24 cellular contexts compared by ENCODE assay signal in the genomic region with DNA sequence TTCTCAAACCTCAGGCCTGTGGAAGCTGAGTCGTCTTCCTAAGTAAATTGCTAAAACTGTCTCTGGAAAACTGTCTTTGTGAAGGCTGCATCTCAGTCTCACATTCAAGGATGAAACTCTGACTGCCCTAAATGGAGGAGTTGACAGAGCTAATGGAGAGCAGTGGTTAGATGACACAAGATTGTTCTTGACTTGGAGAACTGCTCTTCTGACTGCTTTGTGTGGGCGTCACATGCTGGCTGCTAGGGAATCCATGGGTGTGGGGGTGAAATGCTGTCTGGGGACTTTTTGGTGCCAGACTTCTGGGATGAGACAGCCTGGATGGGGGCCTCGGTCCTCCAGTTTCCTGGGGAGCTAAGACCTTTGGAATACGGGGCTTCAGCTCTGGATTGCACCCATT. TPM values are rescaled to one million over a fixed set of nuclear protein-coding genes. Genes with fewer than 3 reads are reported as not detected.
DNase-seq lines count a peak whose midpoint lies in the region; ATAC-seq and TF ChIP-seq lines count a peak whose summit lies in the region.
"Had no signal": no experiment of that assay in that cellular context is flagged by ENCODE, and none has a peak within 500 bp of the region (broad histone marks: within the 10 kb centered on the region; RNA-seq: fewer than 3 reads in every experiment).

No MANE protein-coding gene starts in this region.

- no peaks in the 10 kb centered on the region for H3K9me3 ChIP-seq in OCI-LY7 (ENCODE audit: low read length)
- H3K9me3 ChIP-seq in BE2C, result no peaks in the 10 kb centered on the region
- H3K9me3 ChIP-seq in testis, result no peaks in the 10 kb centered on the region
- H3K9me3 ChIP-seq in CD4-positive, alpha-beta T cell (ENCODE audit: control insufficient read depth, low read length), result peaks cover 2% of the 10 kb centered on the region
- H3K9me3 ChIP-seq: gastrocnemius medialis, upper lobe of right lung had no signal

- intact Hi-C loops in OCI-LY7 (cut with micrococcal nuclease; ENCODE audit: unreplicated experiment) (loop anchor here (1.0 to 2.0 kb wide), 2 partner anchors 61 to 134 kb away; no protein-coding TSS in a partner anchor), testis (cut with DNase I; ENCODE audit: low total_unique reads) (loop anchor here (5.0 kb wide), 1 partner anchor 136 kb away; no protein-coding TSS in a partner anchor)
- intact Hi-C loops in CD4-positive, alpha-beta T cell (cut with DNase I, micrococcal nuclease), result loop anchor here (1.0 to 5.0 kb wide), 3 partner anchors 61 to 766 kb away; no protein-coding TSS in a partner anchor

- BruUV-seq in OCI-LY7 (replicated peaks; lab: Mats Ljungman, UMichigan), result no TSS peak

- no peak for TF ChIP-seq CTCF in OCI-LY7 (conservative IDR thresholded peaks at IDR 0.05; ENCODE audit: low read length)
- no peak for TF ChIP-seq CTCF in brain microvascular endothelial cell (IDR thresholded peaks at IDR 0.05; ENCODE audit: low read depth, low read length, missing control alignments)
- no peak for TF ChIP-seq CTCF in neural crest cell (conservative IDR thresholded peaks at IDR 0.05)
- TF ChIP-seq CTCF in BE2C (IDR thresholded peaks at IDR 0.05; ENCODE audit: low read depth, low read length), result no peak
- no peak for TF ChIP-seq CTCF in testis (IDR thresholded peaks at IDR 0.05)
- no peak for TF ChIP-seq CTCF in CD4-positive, alpha-beta T cell (IDR thresholded peaks at IDR 0.05)

- H3K4me1 ChIP-seq in OCI-LY7 (ENCODE audit: insufficient read depth, low read length, poor library complexity, severe bottlenecking), result no peaks in the 10 kb centered on the region
- H3K4me1 ChIP-seq in BE2C, result no peaks in the 10 kb centered on the region
- H3K4me1 ChIP-seq in testis, result no peaks in the 10 kb centered on the region
- H3K4me1 ChIP-seq: gastrocnemius medialis, upper lobe of right lung had no signal

- H3K36me3 Mint-ChIP-seq in neural crest cell (ENCODE audit: low read depth), result no peaks in the 10 kb centered on the region
- H3K36me3 Mint-ChIP-seq in CD4-positive, alpha-beta T cell (ENCODE audit: low read depth), result no peaks in the 10 kb centered on the region
- H3K36me3 Mint-ChIP-seq: brain had no signal

- H3K9me3 Mint-ChIP-seq in neural crest cell, result peaks cover 4% of the 10 kb centered on the region
- H3K9me3 Mint-ChIP-seq in CD4-positive, alpha-beta T cell, result no peaks in the 10 kb centered on the region
- H3K9me3 Mint-ChIP-seq: activated T-helper 2 cell treated with anti-CD3 and anti-CD28 coated beads, Interferon-gamma antibody, Interleukin-2, Interleukin-4, amounts not matched to agents 10 μg/mL and 5 μg/mL and 100 μg/mL, durations not matched to agents 14 hours and 24 hours and 36 hours; effector memory CD8-positive, alpha-beta T cell had no signal

- H3K79me2 ChIP-seq in OCI-LY7 (ENCODE audit: insufficient read depth, low read depth, low read length), result no peaks in the 10 kb centered on the region

- H3K36me3 ChIP-seq in OCI-LY7 (ENCODE audit: insufficient read depth, low read length) (no peaks in the 10 kb centered on the region), brain microvascular endothelial cell (replicated peaks) (no peaks in the 10 kb centered on the region), BE2C (no peaks in the 10 kb centered on the region), testis (ENCODE audit: low read depth, missing control alignments) (no peaks in the 10 kb centered on the region)
- H3K36me3 ChIP-seq: esophagus muscularis mucosa, gastrocnemius medialis, sigmoid colon, upper lobe of right lung had no signal

- DNase-seq in AG20443 (ENCODE audit: low spot score) (peak; percentile 44), OCI-LY7 (ENCODE audit: low spot score) (no peak), brain microvascular endothelial cell (peak; percentile 33), neural crest cell (ENCODE audit: low read depth, low spot score) (no peak), BE2C (no peak), testis (no peak), HK-2 (ENCODE audit: unreplicated experiment) (no peak)
- DNase-seq in CD4-positive, alpha-beta T cell, result no peak
- DNase-seq: DMS79; effector memory CD8-positive, alpha-beta T cell; gastrocnemius medialis; hypothalamus; NCI-H446; NCI-H82; sigmoid colon; upper lobe of right lung had no signal

- H3K27ac ChIP-seq in OCI-LY7 (ENCODE audit: low read depth, low read length, poor library complexity, severe bottlenecking) (no peak overlapping the region), brain microvascular endothelial cell (no peak overlapping the region), testis (no peak overlapping the region)
- H3K27ac ChIP-seq in CD4-positive, alpha-beta T cell (ENCODE audit: low read depth, low read length), result no peak overlapping the region
- H3K27ac ChIP-seq: esophagus muscularis mucosa, gastrocnemius medialis, HL-60, sigmoid colon, upper lobe of right lung had no signal

- POLR2A ChIA-PET in OCI-LY7 (lab: Charles Lee), result no interaction called here
- POLR2A ChIA-PET in CD4-positive, alpha-beta T cell (lab: Charles Lee), result interaction anchor here (1.1 kb wide), 1 partner anchor 14 kb away, joined by 3 read pairs; no protein-coding TSS in a partner anchor

- no peaks in the 10 kb centered on the region for H3K27me3 Mint-ChIP-seq in neural crest cell (ENCODE audit: low read depth)
- H3K27me3 Mint-ChIP-seq in CD4-positive, alpha-beta T cell, result peaks cover 10% of the 10 kb centered on the region
- H3K27me3 Mint-ChIP-seq: activated CD4-positive, alpha-beta memory T cell treated with anti-CD3 and anti-CD28 coated beads for 36 hours; activated naive CD8-positive, alpha-beta T cell had no signal

- TF ChIP-seq POLR2A in testis (IDR thresholded peaks at IDR 0.05), result no peak

- WGBS in testis, 2 donors, result 63 to 81% methylated on average over 4 of the region's 4 CpGs

- H3K4me3 ChIP-seq in OCI-LY7 (ENCODE audit: low read depth, low read length, poor library complexity, severe bottlenecking) (no peak overlapping the region), brain microvascular endothelial cell (ENCODE audit: low read depth, low read length) (no peak overlapping the region), BE2C (ENCODE audit: low read depth, low read length) (no peak overlapping the region), testis (no peak overlapping the region)
- H3K4me3 ChIP-seq: coronary artery, esophagus muscularis mucosa, gastrocnemius medialis, sigmoid colon, upper lobe of right lung had no signal

- H3K27ac Mint-ChIP-seq in neural crest cell (ENCODE audit: unreplicated experiment), result peak overlapping the region; percentile 19
- no peak overlapping the region for H3K27ac Mint-ChIP-seq in CD4-positive, alpha-beta T cell
- H3K27ac Mint-ChIP-seq: activated CD4-positive, alpha-beta memory T cell treated with anti-CD3 and anti-CD28 coated beads for 36 hours; activated naive CD8-positive, alpha-beta T cell; activated T-helper 2 cell treated with anti-CD3 and anti-CD28 coated beads, Interferon-gamma antibody, Interleukin-2, Interleukin-4, amounts not matched to agents 10 μg/mL and 5 μg/mL and 100 μg/mL, durations not matched to agents 14 hours and 24 hours and 36 hours; B cell; brain; effector memory CD8-positive, alpha-beta T cell had no signal

- H3K4me2 ChIP-seq in OCI-LY7 (ENCODE audit: low read length), result no peak overlapping the region

- H3K4me1 Mint-ChIP-seq in neural crest cell, result peaks cover 12% of the 10 kb centered on the region
- H3K4me1 Mint-ChIP-seq in CD4-positive, alpha-beta T cell (ENCODE audit: low read depth), result peaks cover 7% of the 10 kb centered on the region
- H3K4me1 Mint-ChIP-seq: B cell had no signal

- no peaks in the 10 kb centered on the region for H3K27me3 ChIP-seq in brain microvascular endothelial cell (replicated peaks)
- H3K27me3 ChIP-seq in BE2C, result no peaks in the 10 kb centered on the region
- H3K27me3 ChIP-seq in testis, result no peaks in the 10 kb centered on the region
- H3K27me3 ChIP-seq in CD4-positive, alpha-beta T cell (ENCODE audit: control insufficient read depth, insufficient read depth, low read length), result no peaks in the 10 kb centered on the region
- H3K27me3 ChIP-seq: esophagus muscularis mucosa, gastrocnemius medialis, sigmoid colon, upper lobe of right lung had no signal

- H3K9me2 ChIP-seq in OCI-LY7 (ENCODE audit: insufficient read depth, low read length), result no peaks in the 10 kb centered on the region

- peak overlapping the region; percentile 31; the same call in 1 of the 2 replicates for H2AFZ ChIP-seq in OCI-LY7 (ENCODE audit: low read length)

- CTCF ChIA-PET in OCI-LY7 (lab: Charles Lee; ENCODE audit: unreplicated experiment), result interaction anchor here (0.6 kb wide), 1 partner anchor 622 kb away, joined by 3 read pairs; no protein-coding TSS in a partner anchor
- CTCF ChIA-PET in CD4-positive, alpha-beta T cell (lab: Charles Lee), result interaction anchor here (1.3 to 2.5 kb wide), 6 partner anchors 14 to 134 kb away, joined by 3 to 12 read pairs (median 8); no protein-coding TSS in a partner anchor

- H4K20me1 ChIP-seq in OCI-LY7 (ENCODE audit: insufficient read depth, low read length), result no peaks in the 10 kb centered on the region

- no peak for ATAC-seq in CD4-positive, alpha-beta T cell (ENCODE audit: poor library complexity)

- H3K4me3 Mint-ChIP-seq in neural crest cell, result no peak overlapping the region
- no peak overlapping the region for H3K4me3 Mint-ChIP-seq in CD4-positive, alpha-beta T cell
- H3K4me3 Mint-ChIP-seq: activated CD4-positive, alpha-beta memory T cell treated with anti-CD3 and anti-CD28 coated beads for 36 hours; activated naive CD8-positive, alpha-beta T cell; B cell; brain; effector memory CD8-positive, alpha-beta T cell had no signal

- in situ Hi-C loops in brain microvascular endothelial cell (cut with HindIII; ENCODE audit: low pct_ligation_motif_present, low sequenced_read_pairs), result no loop called here

RNA-seq across cellular contexts. Expression of gene TSPAN2, which starts 24.5 kb away (rescaled TPM):
- total RNA-seq in OCI-LY7 (2014; rRNA removed; shearing (Covaris generic)), result 0.25 TPM in 1 of 2 replicates, not detected in the other
- total RNA-seq in OCI-LY7 (2022) (0.22 and 0.36 TPM in 2 replicates), neural crest cell (4.3 and 5.4 TPM in 2 replicates), testis (1 to 10 TPM; 1.0 to 1.2 TPM)
- not detected for polyA plus RNA-seq in BE2C (2012; ENCODE audit: insufficient read depth, insufficient read length, low read depth)
- 6.0 TPM for polyA plus RNA-seq in testis (ENCODE audit: insufficient read depth, low read depth, low replicate concordance)
- total RNA-seq in CD4-positive, alpha-beta T cell, result 1 to 10 TPM in 1 of 2 experiments, under 1 TPM in 1; 0.95 to 1.6 TPM

Comparison
In these comparisons a context has a peak if more than half of its experiments do, and no peak if none do; other contexts are left out.
1. DNase-seq: peak in AG20443 (single experiment) and brain microvascular endothelial cell (single experiment); none in OCI-LY7 (single experiment), neural crest cell (single experiment), BE2C (single experiment), testis (single experiment), HK-2 (single experiment) and CD4-positive, alpha-beta T cell (0 of 10).